ENCODE assay signal across 11 cellular contexts in genomic region chr4:9969526-9970398, GRCh38. TPM values are rescaled to one million over a fixed set of nuclear protein-coding genes. Genes with fewer than 3 reads are reported as not detected.
DNase-seq lines count a peak whose midpoint lies in the region; ATAC-seq and TF ChIP-seq lines count a peak whose summit lies in the region.
"Had no signal": no experiment of that assay in that cellular context is flagged by ENCODE, and none has a peak within 500 bp of the region (broad histone marks: within the 10 kb centered on the region; RNA-seq: fewer than 3 reads in every experiment).

No MANE protein-coding gene starts in this region.

- H3K9me3 ChIP-seq in right atrium auricular region (no peaks in the 10 kb centered on the region), mesenchymal stem cell (ENCODE audit: control insufficient read depth, low read length) (no peaks in the 10 kb centered on the region)
- H3K9me3 ChIP-seq: left lung, pancreas had no signal

- H3K4me1 ChIP-seq in right atrium auricular region (no peaks in the 10 kb centered on the region), mesenchymal stem cell (ENCODE audit: control insufficient read depth, insufficient read depth, low read depth, low read length) (no peaks in the 10 kb centered on the region)
- H3K4me1 ChIP-seq: left lung had no signal

- no peak overlapping the region for H2AFZ ChIP-seq in mesenchymal stem cell (ENCODE audit: low read depth, low read length)

- H3K9me3 Mint-ChIP-seq in dendritic cell treated with granulocyte-macrophage colony-stimulating factor and Interleukin-4, amounts not matched to agents 40 ng/mL and 50 ng/mL, for 4 days = no peaks in the 10 kb centered on the region

- no peak overlapping the region for H3K4me3 Mint-ChIP-seq in dendritic cell treated with granulocyte-macrophage colony-stimulating factor and Interleukin-4, amounts not matched to agents 40 ng/mL and 50 ng/mL, for 4 days

- no peak overlapping the region for H3K9ac ChIP-seq in mesenchymal stem cell (ENCODE audit: low read length)

- H3K4me2 ChIP-seq in mesenchymal stem cell (ENCODE audit: low read length, poor library complexity, severe bottlenecking) = no peak overlapping the region

- DNase-seq in HCEC 1CT = no peak
- DNase-seq in right atrium auricular region (ENCODE audit: low spot score) = no peak
- DNase-seq in mesenchymal stem cell = no peak
- DNase-seq: COR-L47, left lung, pancreas, WERI-Rb-1 had no signal

- H2BK120ac ChIP-seq in mesenchymal stem cell (ENCODE audit: low read depth, low read length) = no peak overlapping the region

- H3K27ac Mint-ChIP-seq in dendritic cell treated with granulocyte-macrophage colony-stimulating factor and Interleukin-4, amounts not matched to agents 40 ng/mL and 50 ng/mL, for 4 days = peak overlapping the region; percentile 16

- no peak overlapping the region for H3K18ac ChIP-seq in mesenchymal stem cell (ENCODE audit: low read depth in 1 of 2, low read length in 2 of 2)

- ATAC-seq in GM18868 (IDR thresholded peaks at IDR 0.05; ENCODE audit: unreplicated experiment) (peak; percentile 10), GM21528 (IDR thresholded peaks at IDR 0.05; ENCODE audit: low FRiP score, unreplicated experiment) (peak; percentile 13), HG03442 (IDR thresholded peaks at IDR 0.05; ENCODE audit: unreplicated experiment) (peak; percentile 21)
- ATAC-seq: left lung, pancreas had no signal

- no peak for TF ChIP-seq CTCF in right atrium auricular region (IDR thresholded peaks at IDR 0.05)

- H3K27ac ChIP-seq in right atrium auricular region (no peak overlapping the region), mesenchymal stem cell (ENCODE audit: low read length, poor library complexity, severe bottlenecking) (no peak overlapping the region)
- H3K27ac ChIP-seq: left lung, pancreas, WERI-Rb-1 had no signal

- H2AK5ac ChIP-seq in mesenchymal stem cell (ENCODE audit: low read length, severe bottlenecking) = no peak overlapping the region

- no peak overlapping the region for H3K4ac ChIP-seq in mesenchymal stem cell (ENCODE audit: low read depth in 1 of 2, low read length in 2 of 2)

- H3K79me1 ChIP-seq in mesenchymal stem cell (replicated peaks; ENCODE audit: low read length, poor library complexity, severe bottlenecking) = no peaks in the 10 kb centered on the region

- H2BK15ac ChIP-seq in mesenchymal stem cell (ENCODE audit: low read depth, poor library complexity, severe bottlenecking) = no peak overlapping the region

- H4K91ac ChIP-seq in mesenchymal stem cell (ENCODE audit: low read length) = no peak overlapping the region

- 67% methylated on average over 7 of the region's 7 CpGs for WGBS in mesenchymal stem cell

- no peak overlapping the region for H3K14ac ChIP-seq in mesenchymal stem cell (ENCODE audit: low read length in 2 of 2)

- H4K8ac ChIP-seq in mesenchymal stem cell (ENCODE audit: low read length) = no peak overlapping the region

- H3K36me3 ChIP-seq in right atrium auricular region = no peaks in the 10 kb centered on the region
- H3K36me3 ChIP-seq in mesenchymal stem cell (ENCODE audit: control insufficient read depth in 1 of 2, insufficient read depth in 2 of 2, low read depth in 1 of 2, low read length in 2 of 2) = no peaks in the 10 kb centered on the region
- H3K36me3 ChIP-seq: left lung, pancreas, WERI-Rb-1 had no signal

- H3K4me1 Mint-ChIP-seq in dendritic cell treated with granulocyte-macrophage colony-stimulating factor and Interleukin-4, amounts not matched to agents 40 ng/mL and 50 ng/mL, for 4 days (ENCODE audit: low read depth) = peaks cover 18% of the 10 kb centered on the region

- no peaks in the 10 kb centered on the region for H3K27me3 Mint-ChIP-seq in dendritic cell treated with granulocyte-macrophage colony-stimulating factor and Interleukin-4, amounts not matched to agents 40 ng/mL and 50 ng/mL, for 4 days

- intact Hi-C loops in dendritic cell treated with granulocyte-macrophage colony-stimulating factor and Interleukin-4, amounts not matched to agents 40 ng/mL and 50 ng/mL, for 4 days (cut with micrococcal nuclease) = no loop called here

- H2BK12ac ChIP-seq in mesenchymal stem cell (ENCODE audit: low read length in 2 of 2) = no peak overlapping the region

- no peak overlapping the region for H3K23ac ChIP-seq in mesenchymal stem cell (ENCODE audit: low read length in 2 of 2)

- H3K4me3 ChIP-seq in right atrium auricular region (no peak overlapping the region), mesenchymal stem cell (ENCODE audit: insufficient read depth in 1 of 2, low read depth in 1 of 2, low read length in 2 of 2) (no peak overlapping the region)
- H3K4me3 ChIP-seq: left lung, pancreas had no signal

- H3K27me3 ChIP-seq in right atrium auricular region (no peaks in the 10 kb centered on the region), mesenchymal stem cell (ENCODE audit: control insufficient read depth in 1 of 2, insufficient read depth in 1 of 2, low read length in 2 of 2) (no peaks in the 10 kb centered on the region)
- H3K27me3 ChIP-seq: left lung had no signal

- H2BK5ac ChIP-seq in mesenchymal stem cell (ENCODE audit: low read depth, low read length, poor library complexity, severe bottlenecking) = no peak overlapping the region

- peaks cover 47% of the 10 kb centered on the region for H3K36me3 Mint-ChIP-seq in dendritic cell treated with granulocyte-macrophage colony-stimulating factor and Interleukin-4, amounts not matched to agents 40 ng/mL and 50 ng/mL, for 4 days (ENCODE audit: low read depth)

RNA-seq across cellular contexts. Expression of gene SLC2A9, which starts 51.5 kb away (rescaled TPM):
- total RNA-seq in right atrium auricular region = 1 to 10 TPM; 3.5 to 5.8 TPM
- 0.33 TPM for polyA plus RNA-seq in mesenchymal stem cell (2013, experiment 1 of 2)
- polyA plus RNA-seq in mesenchymal stem cell (2013, experiment 2 of 2) = 0.34 TPM
